Comparison of ENCODE assay signal across 15 cellular contexts in the genomic region with DNA sequence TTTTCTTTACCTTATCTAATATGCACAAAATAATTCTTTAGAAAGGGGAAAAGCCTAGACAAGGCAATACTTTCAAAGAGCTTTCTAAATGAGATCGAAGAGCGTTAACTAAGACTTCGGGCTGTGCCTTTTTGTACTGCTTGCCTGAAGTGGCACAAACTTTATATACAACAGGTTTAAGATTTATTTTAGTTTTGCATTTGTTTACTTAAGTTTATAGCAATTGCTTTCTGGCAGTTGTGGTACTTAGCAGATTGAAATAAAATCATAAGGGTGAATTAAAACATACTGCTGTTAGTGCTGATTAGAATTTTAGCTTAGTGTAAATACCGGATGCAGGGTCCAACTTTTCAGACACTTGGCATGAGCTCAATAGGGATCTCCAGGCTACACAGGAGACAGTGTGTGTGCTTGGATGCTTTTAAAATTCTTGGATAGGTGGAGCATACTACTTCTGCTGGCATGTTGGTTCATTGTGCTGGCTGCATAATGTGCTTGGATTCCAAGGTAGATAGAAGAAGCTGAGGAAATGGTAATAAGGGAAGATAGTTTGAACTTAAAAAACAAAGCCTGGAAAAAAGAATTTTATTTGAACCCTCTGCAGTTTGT.
DNase-seq lines count a peak whose midpoint lies in the region; TF ChIP-seq lines count a peak whose summit lies in the region.
"Had no signal": no experiment of that assay in that cellular context is flagged by ENCODE, and none has a peak within 500 bp of the region (broad histone marks: within the 10 kb centered on the region; RNA-seq: fewer than 3 reads in every experiment).

No MANE protein-coding gene starts in this region.

- no peak overlapping the region for H3K4me2 ChIP-seq in mammary epithelial cell (ENCODE audit: insufficient read depth, low read depth, low read length)
- H3K4me2 ChIP-seq in MM.1S (ENCODE audit: low read depth, low read length) = no peak overlapping the region

- no peaks in the 10 kb centered on the region for H3K36me3 ChIP-seq in mammary epithelial cell (ENCODE audit: insufficient read depth, low read length)
- no peaks in the 10 kb centered on the region for H3K36me3 ChIP-seq in skeletal muscle tissue (ENCODE audit: control insufficient read depth in 3 of 3, insufficient read depth in 3 of 3, low read length in 3 of 3)
- H3K36me3 ChIP-seq in MM.1S (replicated peaks; ENCODE audit: insufficient read depth, low read length) = no peaks in the 10 kb centered on the region
- H3K36me3 ChIP-seq: BLaER1 treated with 17β-estradiol and CSF1 and Interleukin-3, amounts not matched to agents 10 nM and 100 nM; spleen had no signal

- H3K79me2 ChIP-seq in mammary epithelial cell (ENCODE audit: insufficient read depth, low read length) = peaks cover 3% of the 10 kb centered on the region
- no peaks in the 10 kb centered on the region for H3K79me2 ChIP-seq in MM.1S (ENCODE audit: low read length)

- no TSS peak for BruUV-seq in mammary epithelial cell (replicated peaks; lab: Mats Ljungman, UMichigan)

- H3K27ac ChIP-seq in mammary epithelial cell (ENCODE audit: insufficient read depth, low read depth, low read length) (no peak overlapping the region), skeletal muscle tissue (ENCODE audit: low read depth, low read length) (peak overlapping the region; percentile 85), MM.1S (ENCODE audit: low read length) (no peak overlapping the region)
- H3K27ac ChIP-seq: BLaER1 treated with 17β-estradiol and CSF1 and Interleukin-3, amounts not matched to agents 10 nM and 100 nM; spleen had no signal

- H4K20me1 ChIP-seq in mammary epithelial cell (ENCODE audit: insufficient read depth, low read length) (no peaks in the 10 kb centered on the region), MM.1S (ENCODE audit: insufficient read depth, low read length) (no peaks in the 10 kb centered on the region)
- H4K20me1 ChIP-seq: BLaER1 treated with 17β-estradiol and CSF1 and Interleukin-3, amounts not matched to agents 10 nM and 100 nM had no signal

- no peaks in the 10 kb centered on the region for H3K9me3 ChIP-seq in mammary epithelial cell (replicated peaks; ENCODE audit: insufficient read depth, low read length)
- no peaks in the 10 kb centered on the region for H3K9me3 ChIP-seq in skeletal muscle tissue (ENCODE audit: control insufficient read depth in 3 of 3, low read length in 3 of 3)
- no peaks in the 10 kb centered on the region for H3K9me3 ChIP-seq in MM.1S (replicated peaks; ENCODE audit: insufficient read depth, low read length)

- dilution Hi-C loops in mammary epithelial cell (cut with HindIII; ENCODE audit: low sequenced_read_pairs) = no loop called here

- no peak for TF ChIP-seq CTCF in LNCaP clone FGC (IDR thresholded peaks at IDR 0.05; ENCODE audit: control insufficient read depth, extremely low read depth, insufficient read depth)
- TF ChIP-seq CTCF in mammary epithelial cell (conservative IDR thresholded peaks at IDR 0.05 in 1 of 2, IDR thresholded peaks at IDR 0.05 in 1 of 2; ENCODE audit: extremely low read depth in 1 of 2, insufficient read depth in 1 of 2, low read depth in 1 of 2, low read length in 2 of 2) = no peak
- TF ChIP-seq CTCF in MM.1S (IDR thresholded peaks at IDR 0.05; ENCODE audit: low read length) = no peak

- H3K4me1 ChIP-seq in mammary epithelial cell (ENCODE audit: insufficient read depth, low read length) (peaks cover 17% of the 10 kb centered on the region), skeletal muscle tissue (ENCODE audit: control insufficient read depth in 3 of 3, insufficient read depth in 3 of 3, low read length in 3 of 3) (peaks cover 13 to 34% (median 21%) of the 10 kb centered on the region in 3 donors), MM.1S (ENCODE audit: low read length) (no peaks in the 10 kb centered on the region)

- H3K27me3 ChIP-seq in mammary epithelial cell (ENCODE audit: insufficient read depth, low read length) (no peaks in the 10 kb centered on the region), skeletal muscle tissue (ENCODE audit: control insufficient read depth in 3 of 3, insufficient read depth in 3 of 3, low read length in 3 of 3) (no peaks in the 10 kb centered on the region), MM.1S (replicated peaks; ENCODE audit: insufficient read depth, low read length) (no peaks in the 10 kb centered on the region)
- H3K27me3 ChIP-seq: spleen had no signal

- H3K4me3 ChIP-seq in LNCaP clone FGC (ENCODE audit: low read depth, low read length) (peak overlapping the region; percentile 42), mammary epithelial cell (replicated peaks in 1 of 3; ENCODE audit: insufficient read depth in 1 of 3, low read depth in 2 of 3, low read length in 3 of 3) (no peak overlapping the region), skeletal muscle tissue (ENCODE audit: low read length in 3 of 3) (peak overlapping the region; percentile 57 to 71 (median 67)), MM.1S (ENCODE audit: low read length) (no peak overlapping the region)
- H3K4me3 ChIP-seq: BLaER1 treated with 17β-estradiol and CSF1 and Interleukin-3, amounts not matched to agents 10 nM and 100 nM; spleen had no signal

- H2AFZ ChIP-seq in mammary epithelial cell (ENCODE audit: low read depth, low read length) (peak overlapping the region; percentile 46), MM.1S (ENCODE audit: low read length) (no peak overlapping the region)

- H3K9ac ChIP-seq in mammary epithelial cell (ENCODE audit: insufficient read depth, low read length) = no peak overlapping the region
- H3K9ac ChIP-seq in skeletal muscle tissue (ENCODE audit: low read depth in 1 of 3, low read length in 3 of 3) = peak overlapping the region; percentile 41 to 74 (median 73)
- H3K9ac ChIP-seq in MM.1S (ENCODE audit: low read length) = no peak overlapping the region
- H3K9ac ChIP-seq: BLaER1 treated with 17β-estradiol and CSF1 and Interleukin-3, amounts not matched to agents 10 nM and 100 nM had no signal

- DNase-seq in LNCaP clone FGC (ENCODE audit: low read depth) = peak; percentile 77
- no peak for DNase-seq in mammary epithelial cell
- peak; percentile 48 for DNase-seq in kidney tubule cell (ENCODE audit: low spot score)
- no peak for DNase-seq in MM.1S
- no peak for DNase-seq in NCI-H146 treated with DMSO at 0.1 percent for 48 hours (lab: John Stamatoyannopoulos, UW; ENCODE audit: unreplicated experiment)
- no peak for DNase-seq in SKM-1 treated with dmso at 0.1 percent for 144 hours (lab: John Stamatoyannopoulos, UW; ENCODE audit: unreplicated experiment)
- no peak for DNase-seq in NCI-H2171 treated with DMSO at 0.1 percent for 48 hours (lab: John Stamatoyannopoulos, UW)
- DNase-seq: activated CD4-positive, alpha-beta T cell treated with anti-CD3 and anti-CD28 coated beads for 36 hours; activated T-cell treated with anti-CD3 and anti-CD28 coated beads, Interleukin-2, amount 50 U/mL, for 4 hours; GF-D8; IMR-90; NCI-H187; spleen had no signal

- H3F3A ChIP-seq in MM.1S (ENCODE audit: insufficient read depth, low read length) = no peaks in the 10 kb centered on the region

- H3K9me2 ChIP-seq in MM.1S (replicated peaks; ENCODE audit: insufficient read depth, low read length) = no peaks in the 10 kb centered on the region

- intact Hi-C loops in mammary epithelial cell (cut with micrococcal nuclease) = no loop called here

- in situ Hi-C loops in mammary epithelial cell (cut with MboI; ENCODE audit: low sequenced_read_pairs in 2 of 2) = no loop called here

- WGBS in mammary epithelial cell (ENCODE audit: low coverage, missing lambda C conversion rate) = 79% methylated on average over 4 of the region's 4 CpGs

- CTCF ChIA-PET in mammary epithelial cell (lab: Charles Lee; ENCODE audit: low non-redundant PET) = no interaction called here

Comparison
In these comparisons a context has a peak if more than half of its experiments do, and no peak if none do; other contexts are left out.
1. DNase-seq: peak in LNCaP clone FGC (single experiment) and kidney tubule cell (single experiment); none in mammary epithelial cell (single experiment), MM.1S (single experiment), NCI-H146 treated with DMSO at 0.1 percent for 48 hours (single experiment), SKM-1 treated with dmso at 0.1 percent for 144 hours (single experiment) and NCI-H2171 treated with DMSO at 0.1 percent for 48 hours (single experiment).
2. H3K4me3 ChIP-seq: peak in LNCaP clone FGC (single experiment) and skeletal muscle tissue (3 of 3); none in mammary epithelial cell (0 of 3) and MM.1S (single experiment).
3. H3K9ac ChIP-seq: peak in skeletal muscle tissue (3 of 3); none in mammary epithelial cell (single experiment) and MM.1S (single experiment).